29 cellular contexts compared by ENCODE assay signal in genomic region chr3:132642539-132642847, GRCh38. TPM values are rescaled to one million over a fixed set of nuclear protein-coding genes. Genes with fewer than 3 reads are reported as not detected.
"Had no signal": no experiment of that assay in that cellular context is flagged by ENCODE, and none has a peak within 500 bp of the region (broad histone marks: within the 10 kb centered on the region; RNA-seq: fewer than 3 reads in every experiment).

No MANE protein-coding gene starts in this region.

- H3K4me3 Mint-ChIP-seq: activated CD4-positive, alpha-beta memory T cell treated with anti-CD3 and anti-CD28 coated beads for 36 hours; activated naive CD8-positive, alpha-beta T cell; memory B cell; naive thymus-derived CD8-positive, alpha-beta T cell; stimulated activated naive B cell treated with anti-CD40 and anti-IgM and Interleukin-4, amounts not matched to agents 10 μg/mL and 1 μg/mL and 100 μg/mL, for 72 hours; T-helper 1 cell treated with Interleukin-12 subunit alpha and Interleukin-12 subunit beta and Interleukin-4 antibody, amounts not matched to agents 30 μg/mL and 1 μg/mL, for 36 hours had no signal

- H3K27ac ChIP-seq: brain microvascular endothelial cell, esophagus muscularis mucosa, foreskin keratinocyte, heart right ventricle, parathyroid adenoma, right atrium auricular region, stomach, suprapubic skin, tibial artery, WERI-Rb-1 had no signal

- H3K4me1 ChIP-seq: esophagus muscularis mucosa, parathyroid adenoma, right atrium auricular region, stomach, tibial artery had no signal

- H3K4me3 ChIP-seq: esophagus muscularis mucosa, heart right ventricle, right atrium auricular region, smooth muscle cell, stomach, suprapubic skin, tibial artery had no signal

- H3K27me3 ChIP-seq: brain microvascular endothelial cell, esophagus muscularis mucosa, foreskin keratinocyte, heart right ventricle, right atrium auricular region, stomach, suprapubic skin, tibial artery had no signal

- H3K9me3 ChIP-seq: esophagus muscularis mucosa, heart right ventricle, right atrium auricular region, stomach, suprapubic skin, tibial artery had no signal

- H3K36me3 ChIP-seq: brain microvascular endothelial cell had no signal

- DNase-seq: activated CD4-positive, alpha-beta memory T cell treated with anti-CD3 and anti-CD28 coated beads for 36 hours; activated CD4-positive, alpha-beta T cell treated with anti-CD3 and anti-CD28 coated beads for 48 hours; activated CD8-positive, alpha-beta memory T cell treated with anti-CD3 and anti-CD28 coated beads, Interleukin-2, amount 50 U/mL, for 4 hours; activated gamma-delta T cell; activated T-cell treated with anti-CD3 and anti-CD28 coated beads, Interleukin-2, amount 50 U/mL, for 1 hour; aorta; brain microvascular endothelial cell; heart right ventricle; stimulated activated CD4-positive, alpha-beta T cell treated with anti-CD3 and anti-CD28 coated beads, Interleukin-1b, Interleukin-23, amount 100 ng/mL, for 48 hours; stimulated activated CD4-positive, alpha-beta T cell treated with anti-CD3 and anti-CD28 coated beads, Interleukin-4, amount 100 ng/mL, for 4 hours; stimulated activated CD8-positive, alpha-beta memory T cell treated with anti-CD3 and anti-CD28 coated beads, Interleukin-4, amount 100 ng/mL, for 48 hours; stimulated activated naive B cell treated with anti-CD40 and anti-IgM and Interleukin-4, amounts not matched to agents 10 μg/mL and 1 μg/mL and 100 μg/mL, for 72 hours; stomach; T-helper 9 cell; tibial artery; WERI-Rb-1 had no signal

- H3K27me3 Mint-ChIP-seq: activated CD4-positive, alpha-beta memory T cell treated with anti-CD3 and anti-CD28 coated beads for 36 hours; activated naive CD8-positive, alpha-beta T cell; memory B cell; naive thymus-derived CD8-positive, alpha-beta T cell; stimulated activated naive B cell treated with anti-CD40 and anti-IgM and Interleukin-4, amounts not matched to agents 10 μg/mL and 1 μg/mL and 100 μg/mL, for 72 hours had no signal

- H3K27ac Mint-ChIP-seq: activated CD4-positive, alpha-beta memory T cell treated with anti-CD3 and anti-CD28 coated beads for 36 hours; activated naive CD8-positive, alpha-beta T cell; stimulated activated naive B cell treated with anti-CD40 and anti-IgM and Interleukin-4, amounts not matched to agents 10 μg/mL and 1 μg/mL and 100 μg/mL, for 72 hours; T-helper 1 cell treated with Interleukin-12 subunit alpha and Interleukin-12 subunit beta and Interleukin-4 antibody, amounts not matched to agents 30 μg/mL and 1 μg/mL, for 36 hours had no signal

- H3K9me3 Mint-ChIP-seq: activated CD4-positive, alpha-beta memory T cell treated with anti-CD3 and anti-CD28 coated beads for 36 hours; naive thymus-derived CD8-positive, alpha-beta T cell; stimulated activated naive B cell treated with anti-CD40 and anti-IgM and Interleukin-4, amounts not matched to agents 10 μg/mL and 1 μg/mL and 100 μg/mL, for 72 hours; T-helper 1 cell treated with Interleukin-12 subunit alpha and Interleukin-12 subunit beta and Interleukin-4 antibody, amounts not matched to agents 30 μg/mL and 1 μg/mL, for 36 hours had no signal

RNA-seq across cellular contexts. Expression of gene ACKR4, which starts 45.4 kb away (rescaled TPM):
- total RNA-seq: activated CD4-positive, alpha-beta memory T cell treated with anti-CD3 and anti-CD28 coated beads for 36 hours; activated CD8-positive, alpha-beta memory T cell treated with anti-CD3 and anti-CD28 coated beads for 36 hours; cerebellum; kidney epithelial cell; smooth muscle cell had no signal
